19 cellular contexts compared by ENCODE assay signal in genomic region chr1:221150996-221151395, GRCh38.
DNase-seq lines count a peak whose midpoint lies in the region; ATAC-seq, FAIRE-seq and TF ChIP-seq lines count a peak whose summit lies in the region.
"Had no signal": no experiment of that assay in that cellular context is flagged by ENCODE, and none has a peak within 500 bp of the region (broad histone marks: within the 10 kb centered on the region; RNA-seq: fewer than 3 reads in every experiment).

No MANE protein-coding gene starts in this region.

- H3K4me1 ChIP-seq in K562 (replicated peaks in 1 of 2; ENCODE audit: control insufficient read depth in 2 of 2, insufficient read depth in 2 of 2, low read length in 2 of 2) (no peaks in the 10 kb centered on the region), uterus (no peaks in the 10 kb centered on the region)
- H3K4me1 ChIP-seq: HAP-1 had no signal

- no peak for FAIRE-seq in K562 (lab: Jason Lieb, UNC)
- FAIRE-seq: GM12892, GM18507 had no signal

- TF ChIP-seq CTCF in K562 (IDR thresholded peaks at IDR 0.05 in 2 of 3, conservative IDR thresholded peaks at IDR 0.05 in 1 of 3; ENCODE audit: insufficient read depth in 2 of 3, low read depth in 1 of 3, low read length in 3 of 3) (no peak), uterus (IDR thresholded peaks at IDR 0.05) (no peak)

- DNase-seq in A172 (ENCODE audit: low spot score), result peak; percentile 13
- peak; percentile 58 for DNase-seq in M059J (ENCODE audit: low read depth)
- DNase-seq in K562 (ENCODE audit: extremely low read depth in 1 of 4, low spot score in 3 of 4), result no peak
- DNase-seq in renal cortical epithelial cell (ENCODE audit: low read depth), result peak; percentile 29
- DNase-seq in NK-92 (lab: John Stamatoyannopoulos, UW; ENCODE audit: unreplicated experiment), result no peak
- no peak for DNase-seq in uterus
- no peak for DNase-seq in stimulated activated naive CD4-positive, alpha-beta T cell treated with Interleukin-2 at 50 U/mL for 16 hours (lab: John Stamatoyannopoulos, UW)
- DNase-seq: Calu3; CD8-positive, alpha-beta T cell; DMS 273 treated with DMSO at 0.1 percent for 48 hours; DMS53; DND-41; GDM1; GM23248 had no signal

- no peak overlapping the region for H2AFZ ChIP-seq in K562 (ENCODE audit: low read depth, low read length)
- H2AFZ ChIP-seq: GM23248 had no signal

- no peak for TF ChIP-seq POLR2A in K562 (conservative IDR thresholded peaks at IDR 0.05)
- TF ChIP-seq POLR2A in uterus (IDR thresholded peaks at IDR 0.05), result no peak

- ATAC-seq in K562, result no peak
- ATAC-seq: CD8-positive, alpha-beta T cell had no signal

- H3K27ac ChIP-seq in K562 (ENCODE audit: extremely low read depth, low read depth, low read length) (no peak overlapping the region), uterus (no peak overlapping the region)
- H3K27ac ChIP-seq: 22Rv1; BLaER1 treated with 17β-estradiol and CSF1 and Interleukin-3, amounts not matched to agents 10 nM and 100 nM; GM23248 had no signal

- H3K36me3 ChIP-seq in K562 (ENCODE audit: control insufficient read depth, insufficient read depth, low read length) (no peaks in the 10 kb centered on the region), uterus (no peaks in the 10 kb centered on the region)
- H3K36me3 ChIP-seq: BLaER1 treated with 17β-estradiol and CSF1 and Interleukin-3, amounts not matched to agents 10 nM and 100 nM; HAP-1 had no signal

- H3K4me2 ChIP-seq in K562 (ENCODE audit: insufficient read depth, low read length), result no peak overlapping the region
- H3K4me2 ChIP-seq: BLaER1 treated with 17β-estradiol and CSF1 and Interleukin-3, amounts not matched to agents 10 nM and 100 nM had no signal

- CTCF ChIA-PET in K562 (lab: Yijun Ruan, JAX; ENCODE audit: low intra/inter-chr PET ratio), result no interaction called here

- in situ Hi-C loops in K562 (cut with MboI), result no loop called here

- H3K79me2 ChIP-seq in K562 (ENCODE audit: control insufficient read depth, insufficient read depth, low read length), result no peaks in the 10 kb centered on the region

- H3K9me1 ChIP-seq in K562 (ENCODE audit: control insufficient read depth, insufficient read depth, low read length), result no peaks in the 10 kb centered on the region

- H3K27me3 ChIP-seq in K562 (ENCODE audit: control insufficient read depth in 2 of 2, insufficient read depth in 2 of 2, low read length in 2 of 2) (no peaks in the 10 kb centered on the region), uterus (no peaks in the 10 kb centered on the region)
- H3K27me3 ChIP-seq: BLaER1 treated with 17β-estradiol and CSF1 and Interleukin-3, amounts not matched to agents 10 nM and 100 nM had no signal

- no peak for TF ChIP-seq EP300 in K562 (IDR thresholded peaks at IDR 0.05; ENCODE audit: low read length)

- H3K9me3 ChIP-seq in K562 (replicated peaks; ENCODE audit: control insufficient read depth, insufficient read depth, low read depth, low read length) (no peaks in the 10 kb centered on the region; the same call in 1 of the 2 replicates), uterus (no peaks in the 10 kb centered on the region)
- H3K9me3 ChIP-seq: HAP-1 had no signal

- H3K9ac ChIP-seq in K562 (ENCODE audit: insufficient read depth in 1 of 2, low read depth in 2 of 2, low read length in 2 of 2), result no peak overlapping the region
- H3K9ac ChIP-seq: BLaER1 treated with 17β-estradiol and CSF1 and Interleukin-3, amounts not matched to agents 10 nM and 100 nM; GM23248 had no signal

- no peaks in the 10 kb centered on the region for H4K20me1 ChIP-seq in K562 (replicated peaks; ENCODE audit: control insufficient read depth, insufficient read depth, low read length)
- H4K20me1 ChIP-seq: BLaER1 treated with 17β-estradiol and CSF1 and Interleukin-3, amounts not matched to agents 10 nM and 100 nM had no signal

- intact Hi-C loops in K562 (cut with micrococcal nuclease) (no loop called here), uterus (cut with DNase I; ENCODE audit: low total_unique reads) (no loop called here)

- TF ChIP-seq RAD21 in K562 (CRISPR knock-in tag; conservative IDR thresholded peaks at IDR 0.05 in 1 of 2, IDR thresholded peaks at IDR 0.05 in 1 of 2), result no peak

- POLR2A ChIA-PET in K562 (lab: Yijun Ruan, JAX), result no interaction called here

- BruUV-seq in K562 (replicated peaks; lab: Mats Ljungman, UMichigan), result no TSS peak

- no peak overlapping the region for H3K4me3 ChIP-seq in K562
- no peak overlapping the region for H3K4me3 ChIP-seq in uterus
- H3K4me3 ChIP-seq: BLaER1 treated with 17β-estradiol and CSF1 and Interleukin-3, amounts not matched to agents 10 nM and 100 nM; GM23248; HAP-1 had no signal

TF ChIP-seq in K562, 482 proteins besides CTCF, POLR2A, EP300 and RAD21:
- TF ChIP-seq HOXB6 (CRISPR knock-in tag; IDR thresholded peaks at IDR 0.05; ENCODE audit: borderline replicate concordance) (no peak), RBM25 (IDR thresholded peaks at IDR 0.05; ENCODE audit: low read depth, low read length, severe bottlenecking) (peak; percentile 40), FOSL1 (tag; conservative IDR thresholded peaks at IDR 0.05) (0 out of 2 replicates have a peak, but pooled peaks have one; percentile 21), SNAPC5 (CRISPR knock-in tag; IDR thresholded peaks at IDR 0.05) (no peak), XRCC4 (IDR thresholded peaks at IDR 0.05; ENCODE audit: extremely low read depth, insufficient read depth, insufficient read length) (no peak)

Comparison
In these comparisons a context has a peak if more than half of its experiments do, and no peak if none do; other contexts are left out.
1. DNase-seq: peak in A172 (single experiment), M059J (single experiment) and renal cortical epithelial cell (single experiment); none in K562 (0 of 4), NK-92 (single experiment), uterus (0 of 2) and stimulated activated naive CD4-positive, alpha-beta T cell treated with Interleukin-2 at 50 U/mL for 16 hours (single experiment).